Comparison of ENCODE assay signal across 19 cellular contexts in the genomic region with DNA sequence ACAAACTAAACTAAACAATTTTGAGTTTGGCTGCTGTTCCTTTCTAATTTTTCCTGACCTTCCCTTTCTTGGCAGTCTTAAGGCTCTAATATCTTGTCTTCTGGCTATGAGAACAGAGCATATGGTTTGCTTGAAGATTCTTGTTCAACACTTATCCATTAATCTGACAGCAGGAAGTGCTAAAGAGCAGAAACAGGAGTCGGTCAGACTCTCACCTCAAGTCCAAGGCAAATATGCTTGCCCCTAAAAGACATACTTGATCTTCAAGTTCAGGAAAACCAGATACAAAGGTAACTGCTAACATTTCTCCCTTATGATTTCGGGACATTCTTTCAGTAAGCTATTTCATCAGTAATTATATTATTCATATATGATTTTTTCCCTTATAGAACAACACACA. TPM values are rescaled to one million over a fixed set of nuclear protein-coding genes. Genes with fewer than 3 reads are reported as not detected.
"Had no signal": no experiment of that assay in that cellular context is flagged by ENCODE, and none has a peak within 500 bp of the region (broad histone marks: within the 10 kb centered on the region; RNA-seq: fewer than 3 reads in every experiment).

No MANE protein-coding gene starts in this region.

- H3K4me3 ChIP-seq: breast epithelium, heart right ventricle, mucosa of descending colon had no signal

- H3K4me3 Mint-ChIP-seq: dendritic cell treated with granulocyte-macrophage colony-stimulating factor and Interleukin-4, amounts not matched to agents 40 ng/mL and 50 ng/mL, for 4 days; memory B cell; natural killer cell; T-cell had no signal

- H3K27ac Mint-ChIP-seq: dendritic cell treated with granulocyte-macrophage colony-stimulating factor and Interleukin-4, amounts not matched to agents 40 ng/mL and 50 ng/mL, for 4 days; memory B cell; natural killer cell; progenitor cell of endocrine pancreas; T-cell had no signal

- H3K36me3 ChIP-seq: breast epithelium had no signal

- H3K4me1 ChIP-seq: breast epithelium had no signal

- FAIRE-seq: frontal cortex had no signal

- H3K4me1 Mint-ChIP-seq: memory B cell, natural killer cell, T-cell had no signal

- H3K9me3 Mint-ChIP-seq: T-cell had no signal

- H3K27me3 ChIP-seq: breast epithelium, heart right ventricle had no signal

- DNase-seq: activated CD4-positive, CD25-positive, alpha-beta regulatory T cell treated with anti-CD3 and anti-CD28 coated beads, Interleukin-2, amount 50 U/mL, for 72 hours; activated naive CD4-positive, alpha-beta T cell treated with Interleukin-2 at 50 U/mL for 16 hours; activated T-cell treated with anti-CD3 and anti-CD28 coated beads for 4 hours; aorta; effector memory CD4-positive, alpha-beta T cell; heart right ventricle; left colon; mucosa of descending colon; natural killer cell; nucleus accumbens; stimulated activated CD4-positive, alpha-beta T cell treated with anti-CD3 and anti-CD28 coated beads, Interleukin-12 subunit alpha, Interleukin-12 subunit beta, amount 100 ng/mL, for 4 hours; stimulated activated CD4-positive, alpha-beta T cell treated with anti-CD3 and anti-CD28 coated beads, Interleukin-2, amount 100 ng/mL, for 24 hours; T-cell; T-helper 9 cell had no signal

- H3K27ac ChIP-seq: breast epithelium had no signal

- ATAC-seq: left colon, mucosa of descending colon, natural killer cell, T-cell had no signal

- H3K9me3 ChIP-seq: breast epithelium, heart right ventricle, mucosa of descending colon had no signal

- H3K36me3 Mint-ChIP-seq: memory B cell, T-cell had no signal

- H3K27me3 Mint-ChIP-seq: dendritic cell treated with granulocyte-macrophage colony-stimulating factor and Interleukin-4, amounts not matched to agents 40 ng/mL and 50 ng/mL, for 4 days had no signal

RNA-seq across cellular contexts. Expression of gene KCNJ8, which starts 52.6 kb away (rescaled TPM):
- total RNA-seq: natural killer cell had no signal
